ENCODE assay signal across 21 cellular contexts in the genomic region with DNA sequence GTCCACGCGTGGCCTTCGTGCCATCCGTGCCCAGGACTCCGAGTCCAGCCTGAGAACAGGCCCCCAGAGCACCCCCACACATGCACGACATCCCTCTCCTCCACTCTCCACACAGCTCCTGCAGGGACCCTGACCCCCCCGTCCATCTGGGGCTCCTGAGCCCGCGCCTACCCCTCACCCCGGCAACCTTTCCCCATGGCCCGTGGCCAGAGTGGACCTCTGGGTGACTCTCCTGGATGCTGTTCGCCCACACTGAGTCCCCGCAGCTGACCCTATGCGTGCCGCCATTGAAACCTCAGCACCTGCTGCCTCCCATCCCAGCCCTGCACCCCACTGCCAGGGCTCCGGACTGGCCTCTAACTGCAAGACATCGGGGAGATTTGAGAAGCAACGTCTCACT.
A peak's percentile ranks its signal among the peaks of the same experiment; 100 is the strongest.
DNase-seq lines count a peak whose midpoint lies in the region; ATAC-seq and TF ChIP-seq lines count a peak whose summit lies in the region.
"Had no signal": no experiment of that assay in that cellular context is flagged by ENCODE, and none has a peak within 500 bp of the region (broad histone marks: within the 10 kb centered on the region; RNA-seq: fewer than 3 reads in every experiment).

No MANE protein-coding gene starts in this region.

- H2BK12ac ChIP-seq in neuronal stem cell (ENCODE audit: low read length): no peak overlapping the region

- no peak overlapping the region for H3K4ac ChIP-seq in neuronal stem cell (ENCODE audit: low read length)

- no peak overlapping the region for H3K14ac ChIP-seq in neuronal stem cell (ENCODE audit: low read length)

- H3K9me3 Mint-ChIP-seq in stimulated activated memory B cell treated with anti-CD40 and anti-IgM and Interleukin-4, amounts not matched to agents 10 μg/mL and 1 μg/mL and 100 μg/mL, for 72 hours: no peaks in the 10 kb centered on the region
- H3K9me3 Mint-ChIP-seq: CD14-positive monocyte; CD4-positive, alpha-beta T cell; CD8-positive, alpha-beta memory T cell; HFFc6 had no signal

- H3K4me2 ChIP-seq in neuronal stem cell (ENCODE audit: insufficient read depth, low read length, poor library complexity, severe bottlenecking): no peak overlapping the region
- H3K4me2 ChIP-seq: BLaER1 had no signal

- no peaks in the 10 kb centered on the region for H3K36me3 Mint-ChIP-seq in stimulated activated memory B cell treated with anti-CD40 and anti-IgM and Interleukin-4, amounts not matched to agents 10 μg/mL and 1 μg/mL and 100 μg/mL, for 72 hours
- H3K36me3 Mint-ChIP-seq: CD14-positive monocyte; CD8-positive, alpha-beta memory T cell had no signal

- H3K27me3 ChIP-seq in right atrium auricular region (no peaks in the 10 kb centered on the region), neuronal stem cell (ENCODE audit: control insufficient read depth in 3 of 3, insufficient read depth in 3 of 3, low read depth in 1 of 3, low read length in 3 of 3) (no peaks in the 10 kb centered on the region)
- H3K27me3 ChIP-seq: BLaER1 had no signal

- H2AFZ ChIP-seq in neuronal stem cell (ENCODE audit: low read length): no peak overlapping the region

- no peak overlapping the region for H3K23ac ChIP-seq in neuronal stem cell (ENCODE audit: low read depth, low read length, poor library complexity)

- H4K8ac ChIP-seq in neuronal stem cell (ENCODE audit: low read depth, low read length): peak overlapping the region; percentile 8

- H2BK5ac ChIP-seq in neuronal stem cell (ENCODE audit: low read length): peak overlapping the region; percentile 83

- H3K36me3 ChIP-seq in right atrium auricular region: no peaks in the 10 kb centered on the region
- no peaks in the 10 kb centered on the region for H3K36me3 ChIP-seq in neuronal stem cell (replicated peaks in 1 of 2; ENCODE audit: control insufficient read depth in 2 of 2, insufficient read depth in 2 of 2, low read length in 2 of 2)
- H3K36me3 ChIP-seq: BLaER1, HAP-1 had no signal

- peak overlapping the region; percentile 77 for H2AK5ac ChIP-seq in neuronal stem cell (ENCODE audit: low read depth, low read length)

- H4K91ac ChIP-seq in neuronal stem cell (ENCODE audit: low read depth, low read length, poor library complexity): no peak overlapping the region

- no peak for ATAC-seq in Right ventricle myocardium inferior
- ATAC-seq in stimulated activated memory B cell treated with anti-CD40 and anti-IgM and Interleukin-4, amounts not matched to agents 10 μg/mL and 1 μg/mL and 100 μg/mL, for 72 hours: peak; percentile 29

- no peaks in the 10 kb centered on the region for H3K4me1 Mint-ChIP-seq in stimulated activated memory B cell treated with anti-CD40 and anti-IgM and Interleukin-4, amounts not matched to agents 10 μg/mL and 1 μg/mL and 100 μg/mL, for 72 hours
- H3K4me1 Mint-ChIP-seq: B cell; CD14-positive monocyte; CD8-positive, alpha-beta memory T cell had no signal

- no peak overlapping the region for H2BK15ac ChIP-seq in neuronal stem cell (ENCODE audit: low read length)

- DNase-seq in Right ventricle myocardium inferior (ENCODE audit: missing footprints): peak; percentile 42
- no peak for DNase-seq in right atrium auricular region (ENCODE audit: low spot score)
- no peak for DNase-seq in neuronal stem cell (ENCODE audit: low spot score)
- no peak for DNase-seq in ecto neural progenitor cell (ENCODE audit: low spot score)
- DNase-seq in NCI-H146 (lab: John Stamatoyannopoulos, UW): no peak
- no peak for DNase-seq in GM10266 (ENCODE audit: extremely low spot score)
- DNase-seq: CD4-positive, alpha-beta T cell; CD8-positive, alpha-beta memory T cell; DMS 273 treated with DMSO at 0.1 percent for 48 hours; DMS79; EL; GDM1; GOT3; HFFc6 had no signal

- H3K18ac ChIP-seq in neuronal stem cell (ENCODE audit: low read length): peak overlapping the region; percentile 55

- no peak overlapping the region for H3K27ac Mint-ChIP-seq in stimulated activated memory B cell treated with anti-CD40 and anti-IgM and Interleukin-4, amounts not matched to agents 10 μg/mL and 1 μg/mL and 100 μg/mL, for 72 hours
- H3K27ac Mint-ChIP-seq: B cell; CD14-positive monocyte; CD4-positive, alpha-beta T cell; CD8-positive, alpha-beta memory T cell; HFFc6 had no signal

- WGBS in neuronal stem cell (ENCODE audit: extremely low coverage in 2 of 2, insufficient read length in 2 of 2, insufficient replicate concordance in 1 of 2), 2 donors: no CpG with 5 or more reads among the region's 18 CpGs

- no peak overlapping the region for H3K4me3 Mint-ChIP-seq in stimulated activated memory B cell treated with anti-CD40 and anti-IgM and Interleukin-4, amounts not matched to agents 10 μg/mL and 1 μg/mL and 100 μg/mL, for 72 hours
- H3K4me3 Mint-ChIP-seq: B cell; CD14-positive monocyte; CD4-positive, alpha-beta T cell; CD8-positive, alpha-beta memory T cell; HFFc6 had no signal

- intact Hi-C loops in Right ventricle myocardium inferior (cut with DNase I): no loop called here

- H3K4me3 ChIP-seq in right atrium auricular region (no peak overlapping the region), neuronal stem cell (ENCODE audit: low read length in 2 of 2) (no peak overlapping the region)
- H3K4me3 ChIP-seq: BLaER1, HAP-1 had no signal

- H3K27me3 Mint-ChIP-seq in stimulated activated memory B cell treated with anti-CD40 and anti-IgM and Interleukin-4, amounts not matched to agents 10 μg/mL and 1 μg/mL and 100 μg/mL, for 72 hours: peaks cover 17% of the 10 kb centered on the region

- H3K27ac ChIP-seq in right atrium auricular region (no peak overlapping the region), cingulate gyrus (ENCODE audit: low read depth, low read length) (peak overlapping the region; percentile 10), neuronal stem cell (replicated peaks; ENCODE audit: low read length) (no peak overlapping the region)
- H3K27ac ChIP-seq: 22Rv1, BLaER1 had no signal

- H3K9ac ChIP-seq in neuronal stem cell (ENCODE audit: low read depth, low read length, poor library complexity): no peak overlapping the region
- H3K9ac ChIP-seq: BLaER1 had no signal

- no peaks in the 10 kb centered on the region for H3K79me1 ChIP-seq in neuronal stem cell (ENCODE audit: low read depth, low read length)

- peak overlapping the region; percentile 43 for H2BK120ac ChIP-seq in neuronal stem cell (ENCODE audit: low read depth, low read length)

- H3K9me3 ChIP-seq in right atrium auricular region (no peaks in the 10 kb centered on the region), neuronal stem cell (replicated peaks in 1 of 2; ENCODE audit: control insufficient read depth in 2 of 2, insufficient read depth in 1 of 2, low read depth in 1 of 2, low read length in 2 of 2) (no peaks in the 10 kb centered on the region)
- H3K9me3 ChIP-seq: BLaER1, HAP-1 had no signal

- no peak for TF ChIP-seq CTCF in right atrium auricular region (IDR thresholded peaks at IDR 0.05)
- no peak for TF ChIP-seq CTCF in GM10266 (IDR thresholded peaks at IDR 0.05; ENCODE audit: control insufficient read depth, insufficient read depth, low read depth, missing control alignments)

- no peaks in the 10 kb centered on the region for H3K4me1 ChIP-seq in right atrium auricular region
- peaks cover 0 to 3% of the 10 kb centered on the region in 2 donors for H3K4me1 ChIP-seq in neuronal stem cell (ENCODE audit: control insufficient read depth in 2 of 2, insufficient read depth in 1 of 2, low read depth in 1 of 2, low read length in 2 of 2)
- H3K4me1 ChIP-seq: HAP-1 had no signal
